12 cellular contexts compared by ENCODE assay signal in genomic region chr7:87316846-87317545, GRCh38. TPM values are rescaled to one million over a fixed set of nuclear protein-coding genes. Genes with fewer than 3 reads are reported as not detected.
A peak's percentile ranks its signal among the peaks of the same experiment; 100 is the strongest.
DNase-seq lines count a peak whose midpoint lies in the region; ATAC-seq and FAIRE-seq lines count a peak whose summit lies in the region.
"Had no signal": no experiment of that assay in that cellular context is flagged by ENCODE, and none has a peak within 500 bp of the region (broad histone marks: within the 10 kb centered on the region; RNA-seq: fewer than 3 reads in every experiment).

No MANE protein-coding gene starts in this region.

- ATAC-seq in HG03571 (IDR thresholded peaks at IDR 0.05; ENCODE audit: unreplicated experiment), result no peak

- H3K36me3 ChIP-seq in SJCRH30 (no peaks in the 10 kb centered on the region), small intestine (ENCODE audit: control insufficient read depth in 2 of 2, insufficient read depth in 2 of 2, low read length in 2 of 2) (no peaks in the 10 kb centered on the region)

- H3K27ac ChIP-seq in SJCRH30 (peak overlapping the region; percentile 48; the same call in 1 of the 2 replicates), small intestine (ENCODE audit: low read depth in 1 of 2, low read length in 1 of 2) (no peak overlapping the region)
- H3K27ac ChIP-seq: parathyroid adenoma had no signal

- H3K9me3 ChIP-seq in SJCRH30 (replicated peaks) (0 out of 2 replicates have a peak, but pooled peaks cover 2% of the 10 kb centered on the region), small intestine (ENCODE audit: control insufficient read depth, low read depth) (no peaks in the 10 kb centered on the region)

- H3K27me3 ChIP-seq in SJCRH30, result no peaks in the 10 kb centered on the region
- no peaks in the 10 kb centered on the region for H3K27me3 ChIP-seq in small intestine (ENCODE audit: control insufficient read depth in 2 of 2, insufficient read depth in 2 of 2, low read length in 2 of 2)

- H3K4me3 ChIP-seq in SJCRH30, result no peak overlapping the region
- H3K4me3 ChIP-seq in small intestine (ENCODE audit: low read depth in 1 of 2, low read length in 2 of 2), result no peak overlapping the region

- H3K4me1 ChIP-seq in SJCRH30 (peaks cover 16% of the 10 kb centered on the region), small intestine (ENCODE audit: control insufficient read depth in 2 of 2, insufficient read depth in 1 of 2, low read depth in 1 of 2, low read length in 1 of 2) (no peaks in the 10 kb centered on the region)
- H3K4me1 ChIP-seq: parathyroid adenoma had no signal

- no peak for FAIRE-seq in small intestine (lab: Jason Lieb, UNC)

- WGBS in small intestine, 3 donors, result 34 to 46% (median 39%) methylated on average over 1 of the region's 1 CpG

- DNase-seq in DMS79 treated with DMSO at 0.1 percent for 48 hours (lab: John Stamatoyannopoulos, UW) (peak; percentile 17), DMS79 (lab: John Stamatoyannopoulos, UW) (no peak), SJCRH30 (peak; percentile 63 to 69), fibroblast of gingiva (ENCODE audit: low read depth) (peak; percentile 95), small intestine (peak; percentile 16), mesenteric fat pad (ENCODE audit: low spot score) (no peak), NCI-H1092 (lab: John Stamatoyannopoulos, UW) (no peak)
- DNase-seq: activated CD4-positive, alpha-beta T cell treated with anti-CD3 and anti-CD28 coated beads, Interleukin-2, amount 10 ng/mL, durations not matched to agents 24 days and 14 days; H9; OCI-M1 had no signal

RNA-seq across cellular contexts. Expression of gene CROT, which starts 28.5 kb away (rescaled TPM):
- 11.0 and 15.7 TPM in 2 replicates for total RNA-seq in SJCRH30 (2014; rRNA removed; shearing (Covaris generic))
- polyA plus RNA-seq in small intestine, result 10 to 100 TPM; 13.1 to 57.5 (median 25.7) TPM
- total RNA-seq in mesenteric fat pad, result 8.3 TPM

Comparison
In these comparisons a context has a peak if more than half of its experiments do, and no peak if none do; other contexts are left out.
1. DNase-seq: peak in DMS79 treated with DMSO at 0.1 percent for 48 hours (single experiment), SJCRH30 (2 of 2), fibroblast of gingiva (single experiment) and small intestine (single experiment); none in DMS79 (single experiment), mesenteric fat pad (single experiment) and NCI-H1092 (single experiment).